Comparison of ENCODE assay signal across 8 cellular contexts in genomic region chr1:202009326-202010031, GRCh38. TPM values are rescaled to one million over a fixed set of nuclear protein-coding genes. Genes with fewer than 3 reads are reported as not detected.
DNase-seq lines count a peak whose midpoint lies in the region; ATAC-seq and TF ChIP-seq lines count a peak whose summit lies in the region.

No MANE protein-coding gene starts in this region.

- peaks cover 23% of the 10 kb centered on the region for H3K4me1 Mint-ChIP-seq in chondrocyte (ENCODE audit: low read depth)

- H3K4me3 Mint-ChIP-seq in chondrocyte (ENCODE audit: unreplicated experiment) = no peak overlapping the region

- peaks cover 2% of the 10 kb centered on the region for H3K27me3 Mint-ChIP-seq in chondrocyte (ENCODE audit: low read depth)

- peak; percentile 43 for ATAC-seq in HG02678 (IDR thresholded peaks at IDR 0.05; ENCODE audit: unreplicated experiment)
- ATAC-seq in GM18868 (IDR thresholded peaks at IDR 0.05; ENCODE audit: unreplicated experiment) = no peak

- no peak overlapping the region for H3K27ac Mint-ChIP-seq in chondrocyte (ENCODE audit: unreplicated experiment)

- no peaks in the 10 kb centered on the region for H3K9me3 Mint-ChIP-seq in chondrocyte (ENCODE audit: low read depth)

- TF ChIP-seq CTCF in chondrocyte (IDR thresholded peaks at IDR 0.05) = peak; percentile 95

- peak; percentile 82 for DNase-seq in DMS79 (lab: John Stamatoyannopoulos, UW)
- DNase-seq in NCI-H2196 (lab: John Stamatoyannopoulos, UW; ENCODE audit: unreplicated experiment) = peak; percentile 92
- DNase-seq in activated CD4-positive, CD25-positive, alpha-beta regulatory T cell (lab: John Stamatoyannopoulos, UW) = peak; percentile 16 to 38 (median 26)
- DNase-seq in chondrocyte (ENCODE audit: low spot score) = no peak
- DNase-seq in kidney glomerular epithelial cell (lab: John Stamatoyannopoulos, UW) = peak; percentile 75
- DNase-seq in stimulated activated CD4-positive, alpha-beta T cell treated with anti-CD3 and anti-CD28 coated beads, Interleukin-1b, Interleukin-23, amount 100 ng/mL, for 48 hours = peak; percentile 49

- H3K36me3 Mint-ChIP-seq in chondrocyte (ENCODE audit: low read depth) = peaks cover 6% of the 10 kb centered on the region

RNA-seq across cellular contexts. Expression of gene ELF3, which starts 0.9 kb away (rescaled TPM):
- 0.10 to 0.40 TPM (median 0.36 TPM) in 3 replicates for total RNA-seq in chondrocyte

RNA-seq across cellular contexts. Expression of gene RNPEP, which starts 27.0 kb away (rescaled TPM):
- 42.1 to 50.6 TPM (median 42.1 TPM) in 3 replicates for total RNA-seq in chondrocyte

RNA-seq across cellular contexts. Expression of gene TIMM17A, which starts 54.2 kb away (rescaled TPM):
- total RNA-seq in chondrocyte = 62.5 to 69.6 TPM (median 68.5 TPM) in 3 replicates
